Comparison of ENCODE assay signal across 1 cellular context in the genomic region with DNA sequence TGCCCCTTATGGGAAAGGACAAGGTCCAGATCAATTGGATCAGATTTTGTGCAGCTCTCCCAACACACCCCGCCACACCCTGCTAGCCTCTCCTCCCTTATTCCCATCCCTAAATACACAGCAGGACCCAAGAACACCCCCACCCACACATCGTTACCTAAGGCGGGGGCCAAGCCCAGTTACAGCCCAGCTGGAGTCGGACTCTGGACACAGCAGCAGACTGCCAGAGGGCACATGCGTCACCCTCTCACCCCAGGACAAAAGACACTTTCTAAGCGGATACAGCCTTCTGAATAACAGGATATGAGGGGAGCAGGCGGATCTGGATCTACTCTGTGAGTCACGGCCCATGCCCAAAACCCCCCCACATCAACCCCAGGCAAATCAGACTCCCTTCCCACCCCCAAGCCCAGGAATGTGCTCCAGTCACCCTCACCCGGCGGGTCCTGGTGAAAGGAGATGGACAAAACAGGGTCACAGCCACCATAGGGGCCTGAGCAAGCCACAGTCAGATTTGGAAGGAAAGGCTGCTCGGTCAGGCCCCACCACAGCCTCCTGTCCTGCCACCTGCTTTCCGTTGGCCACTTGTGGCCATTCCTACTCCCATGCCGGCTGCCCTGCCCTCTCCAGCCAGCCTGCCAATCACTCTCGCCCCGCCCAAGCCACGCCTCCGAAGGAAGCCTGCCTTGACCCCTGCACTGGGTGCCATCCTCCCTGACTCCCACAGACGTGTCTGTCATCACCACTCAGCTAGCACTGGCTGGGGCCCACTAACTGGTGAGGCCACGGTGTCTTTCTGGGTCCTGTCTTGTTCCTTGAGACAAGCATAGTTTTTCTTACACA.
TF ChIP-seq lines count a peak whose summit lies in the region.

No MANE protein-coding gene starts in this region.

TF ChIP-seq in K562, 482 proteins besides CTCF, POLR2A, EP300 and RAD21 (continued from another document and continues in another):
- TF ChIP-seq, protein P1, sequence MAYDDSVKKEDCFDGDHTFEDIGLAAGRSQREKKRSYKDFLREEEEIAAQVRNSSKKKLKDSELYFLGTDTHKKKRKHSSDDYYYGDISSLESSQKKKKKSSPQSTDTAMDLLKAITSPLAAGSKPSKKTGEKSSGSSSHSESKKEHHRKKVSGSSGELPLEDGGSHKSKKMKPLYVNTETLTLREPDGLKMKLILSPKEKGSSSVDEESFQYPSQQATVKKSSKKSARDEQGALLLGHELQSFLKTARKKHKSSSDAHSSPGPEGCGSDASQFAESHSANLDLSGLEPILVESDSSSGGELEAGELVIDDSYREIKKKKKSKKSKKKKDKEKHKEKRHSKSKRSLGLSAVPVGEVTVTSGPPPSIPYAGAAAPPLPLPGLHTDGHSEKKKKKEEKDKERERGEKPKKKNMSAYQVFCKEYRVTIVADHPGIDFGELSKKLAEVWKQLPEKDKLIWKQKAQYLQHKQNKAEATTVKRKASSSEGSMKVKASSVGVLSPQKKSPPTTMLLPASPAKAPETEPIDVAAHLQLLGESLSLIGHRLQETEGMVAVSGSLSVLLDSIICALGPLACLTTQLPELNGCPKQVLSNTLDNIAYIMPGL (CRISPR knock-in tag; IDR thresholded peaks at IDR 0.05): no peak
- TF ChIP-seq SMAD4 (CRISPR knock-in tag; conservative IDR thresholded peaks at IDR 0.05): peak; percentile 81
- TF ChIP-seq RCOR1 (IDR thresholded peaks at IDR 0.05; ENCODE audit: borderline replicate concordance in 1 of 2, low read depth in 2 of 2, low read length in 2 of 2): peak in 1 of 2 experiments; percentile 48; a peak in 2 of 4 replicates
- peak; percentile 74 for TF ChIP-seq ARID1B (IDR thresholded peaks at IDR 0.05)
- 0 out of 2 replicates have a peak, but pooled peaks have one; percentile 10 for TF ChIP-seq BCOR (IDR thresholded peaks at IDR 0.05)
- peak; percentile 62; the same call in 1 of the 2 replicates for TF ChIP-seq MTA3 (IDR thresholded peaks at IDR 0.05; ENCODE audit: borderline replicate concordance)
- TF ChIP-seq ZEB2 (IDR thresholded peaks at IDR 0.05): peak; percentile 72
- TF ChIP-seq MAFK (IDR thresholded peaks at IDR 0.05; ENCODE audit: low read length): no peak
- 0 out of 2 replicates have a peak, but pooled peaks have one; percentile 26 for TF ChIP-seq MYC (IDR thresholded peaks at IDR 0.05; ENCODE audit: low read depth, low read length)
- no peak for TF ChIP-seq MYC (CRISPR knock-in tag; IDR thresholded peaks at IDR 0.05; ENCODE audit: borderline replicate concordance, low read depth)
- peak; percentile 83 for TF ChIP-seq NR2C1 (IDR thresholded peaks at IDR 0.05)
- TF ChIP-seq NR2C1 (tag; IDR thresholded peaks at IDR 0.05): peak; percentile 84
- 0 out of 4 replicates have a peak, but pooled peaks of 1 of the 2 experiments have one; percentile 50 for TF ChIP-seq ZMIZ1 (IDR thresholded peaks at IDR 0.05; ENCODE audit: low read depth in 2 of 2, low read length in 2 of 2)
- TF ChIP-seq SMARCE1 (IDR thresholded peaks at IDR 0.05): peak; percentile 67; the same call in 1 of the 2 replicates
- TF ChIP-seq POLR2G (IDR thresholded peaks at IDR 0.05; ENCODE audit: low read depth, low read length): peak; percentile 67
- TF ChIP-seq C11orf30 (IDR thresholded peaks at IDR 0.05; ENCODE audit: low read depth): no peak
- peak; percentile 82; the same call in 1 of the 2 replicates for TF ChIP-seq CTBP1 (IDR thresholded peaks at IDR 0.05; ENCODE audit: borderline replicate concordance)
- peak; percentile 25; the same call in 1 of the 2 replicates for TF ChIP-seq PHF8 (IDR thresholded peaks at IDR 0.05; ENCODE audit: borderline replicate concordance, low read length)
- peak; percentile 31; the same call in 1 of the 2 replicates for TF ChIP-seq KLF16 (IDR thresholded peaks at IDR 0.05)
- TF ChIP-seq, protein P2, sequence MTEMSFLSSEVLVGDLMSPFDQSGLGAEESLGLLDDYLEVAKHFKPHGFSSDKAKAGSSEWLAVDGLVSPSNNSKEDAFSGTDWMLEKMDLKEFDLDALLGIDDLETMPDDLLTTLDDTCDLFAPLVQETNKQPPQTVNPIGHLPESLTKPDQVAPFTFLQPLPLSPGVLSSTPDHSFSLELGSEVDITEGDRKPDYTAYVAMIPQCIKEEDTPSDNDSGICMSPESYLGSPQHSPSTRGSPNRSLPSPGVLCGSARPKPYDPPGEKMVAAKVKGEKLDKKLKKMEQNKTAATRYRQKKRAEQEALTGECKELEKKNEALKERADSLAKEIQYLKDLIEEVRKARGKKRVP (CRISPR knock-in tag; IDR thresholded peaks at IDR 0.05): no peak
- TF ChIP-seq SRSF7 (optimal IDR thresholded peaks at IDR 0.05; ENCODE audit: low read depth, low read length): no peak
- peak; percentile 83 for TF ChIP-seq NR2C2 (CRISPR knock-in tag; IDR thresholded peaks at IDR 0.05)
- peak; percentile 94 for TF ChIP-seq NR2C2 (tag; IDR thresholded peaks at IDR 0.05)
- TF ChIP-seq ZNF639 (CRISPR knock-in tag; conservative IDR thresholded peaks at IDR 0.05 in 1 of 2, IDR thresholded peaks at IDR 0.05 in 1 of 2): peak in 1 of 2 experiments; percentile 59; a peak in 1 of 4 replicates
- TF ChIP-seq YY1 (IDR thresholded peaks at IDR 0.05; ENCODE audit: borderline replicate concordance in 1 of 3, control insufficient read depth in 1 of 3, extremely low read depth in 1 of 3, insufficient read depth in 3 of 3, insufficient read length in 1 of 3, insufficient replicate concordance in 2 of 3, low read depth in 1 of 3, low read length in 2 of 3): peak in 2 of 3 experiments; percentile 22 to 27
- 0 out of 4 replicates have a peak, but pooled peaks of 1 of the 2 experiments have one; percentile 24 for TF ChIP-seq SRF (CRISPR knock-in tag; IDR thresholded peaks at IDR 0.05)
- TF ChIP-seq NCOR1 (IDR thresholded peaks at IDR 0.05): peak; percentile 71
- TF ChIP-seq PBX2 (CRISPR knock-in tag; IDR thresholded peaks at IDR 0.05; ENCODE audit: low read depth): peak; percentile 86
- TF ChIP-seq PBX2 (tag; conservative IDR thresholded peaks at IDR 0.05; ENCODE audit: low read depth): peak; percentile 98
- peak; percentile 50; the same call in 1 of the 2 replicates for TF ChIP-seq BHLHE40 (IDR thresholded peaks at IDR 0.05; ENCODE audit: low read length)
- no peak for TF ChIP-seq SLC30A9 (CRISPR knock-in tag; IDR thresholded peaks at IDR 0.05)
- peak; percentile 50; the same call in 1 of the 2 replicates for TF ChIP-seq L3MBTL2 (IDR thresholded peaks at IDR 0.05)
- TF ChIP-seq ARNT (IDR thresholded peaks at IDR 0.05): no peak
- TF ChIP-seq ATF1 (CRISPR knock-in tag; IDR thresholded peaks at IDR 0.05): no peak
- TF ChIP-seq ATF1 (tag; IDR thresholded peaks at IDR 0.05): peak; percentile 46
- TF ChIP-seq ZBTB17 (CRISPR knock-in tag; IDR thresholded peaks at IDR 0.05): no peak
- peak; percentile 60; the same call in 1 of the 2 replicates for TF ChIP-seq ZNF395 (CRISPR knock-in tag; IDR thresholded peaks at IDR 0.05)
- peak; percentile 99 for TF ChIP-seq PKNOX1 (IDR thresholded peaks at IDR 0.05)
- peak; percentile 99 for TF ChIP-seq MEIS2 (IDR thresholded peaks at IDR 0.05; ENCODE audit: partially characterized antibody)
- 0 out of 2 replicates have a peak, but pooled peaks have one; percentile 5 for TF ChIP-seq EGR1 (conservative IDR thresholded peaks at IDR 0.05)
- TF ChIP-seq E2F8 (IDR thresholded peaks at IDR 0.05; ENCODE audit: low read depth, partially characterized antibody): no peak
- TF ChIP-seq ZNF311 (CRISPR knock-in tag; IDR thresholded peaks at IDR 0.05): no peak
- no peak for TF ChIP-seq TEAD1 (CRISPR knock-in tag; IDR thresholded peaks at IDR 0.05)
- 0 out of 2 replicates have a peak, but pooled peaks have one; percentile 39 for TF ChIP-seq SUPT5H (IDR thresholded peaks at IDR 0.05)
- TF ChIP-seq DMBX1 (CRISPR knock-in tag; IDR thresholded peaks at IDR 0.05; ENCODE audit: borderline replicate concordance): no peak; the same call in 1 of the 2 replicates
